In genomic region chr13:54092686-54093085, GRCh38 we compare ENCODE assay signal across 1 cellular context.
TF ChIP-seq lines count a peak whose summit lies in the region.

No MANE protein-coding gene starts in this region.

TF ChIP-seq in WTC11, 78 proteins besides CTCF, POLR2A, EP300 and RAD21 (continued from another document):
- no peak for TF ChIP-seq ARID4B (CRISPR knock-in tag; IDR thresholded peaks at IDR 0.05; ENCODE audit: borderline replicate concordance)
- no peak for TF ChIP-seq ATF3 (CRISPR knock-in tag; conservative IDR thresholded peaks at IDR 0.05)
- no peak for TF ChIP-seq KAT7 (CRISPR knock-in tag; IDR thresholded peaks at IDR 0.05; ENCODE audit: borderline replicate concordance)
- TF ChIP-seq E2F1 (CRISPR knock-in tag; IDR thresholded peaks at IDR 0.05), result no peak
- TF ChIP-seq ZNF121 (CRISPR knock-in tag; IDR thresholded peaks at IDR 0.05), result no peak
- no peak for TF ChIP-seq NFATC4 (CRISPR knock-in tag; IDR thresholded peaks at IDR 0.05)
- no peak for TF ChIP-seq NR1H2 (CRISPR knock-in tag; IDR thresholded peaks at IDR 0.05)
- TF ChIP-seq RORB (CRISPR knock-in tag; IDR thresholded peaks at IDR 0.05), result no peak
- no peak for TF ChIP-seq EMX1 (CRISPR knock-in tag; IDR thresholded peaks at IDR 0.05)
- no peak for TF ChIP-seq SMAD3 (CRISPR knock-in tag; IDR thresholded peaks at IDR 0.05; ENCODE audit: borderline replicate concordance)
- TF ChIP-seq ZNF671 (CRISPR knock-in tag; IDR thresholded peaks at IDR 0.05), result no peak
